8 cellular contexts compared by ENCODE assay signal in genomic region chr2:218387369-218388194, GRCh38. TPM values are rescaled to one million over a fixed set of nuclear protein-coding genes. Genes with fewer than 3 reads are reported as not detected.
A peak's percentile ranks its signal among the peaks of the same experiment; 100 is the strongest.
DNase-seq lines count a peak whose midpoint lies in the region; ATAC-seq and TF ChIP-seq lines count a peak whose summit lies in the region.

No MANE protein-coding gene starts in this region.

- H3K4me1 ChIP-seq in parathyroid adenoma: no peaks in the 10 kb centered on the region

- TF ChIP-seq CTCF in AG04449 (IDR thresholded peaks at IDR 0.05; ENCODE audit: insufficient read depth, low read length, missing control alignments): no peak
- no peak for TF ChIP-seq CTCF in WTC11 (IDR thresholded peaks at IDR 0.05)
- TF ChIP-seq CTCF in parathyroid adenoma (IDR thresholded peaks at IDR 0.05): no peak

- H3K36me3 ChIP-seq in parathyroid adenoma (ENCODE audit: control insufficient read depth, insufficient read depth, low read length): no peaks in the 10 kb centered on the region

- H3K27ac Mint-ChIP-seq in WTC11: peak overlapping the region; percentile 72

- POLR2A ChIA-PET in AG04449 (lab: Yijun Ruan, JAX): no interaction called here
- POLR2A ChIA-PET in WTC11 (lab: Charles Lee): interaction anchor here (1.0 to 1.2 kb wide), 2 partner anchors 20 to 80 kb away, joined by 3 read pairs; no protein-coding TSS in a partner anchor

- peak overlapping the region; percentile 36 for H2AFZ ChIP-seq in parathyroid adenoma

- H3K27me3 ChIP-seq in parathyroid adenoma (ENCODE audit: control insufficient read depth, insufficient read depth, low read length): no peaks in the 10 kb centered on the region

- no peak overlapping the region for H3K27ac ChIP-seq in parathyroid adenoma

- CTCF ChIA-PET in AG04449 (lab: Yijun Ruan, JAX): interaction anchor here (0.7 to 1.9 kb wide), 4 partner anchors 10 to 380 kb away, joined by 3 to 4 read pairs (median 4); partner anchors contain the start of genes CATIP and TMBIM1
- CTCF ChIA-PET in WTC11 (lab: Charles Lee): interaction anchor here (0.9 to 2.7 kb wide), 5 partner anchors 8 to 95 kb away, joined by 3 to 13 read pairs (median 4); partner anchors contain the start of genes CATIP and TMBIM1

- H3K4me1 Mint-ChIP-seq in WTC11: peaks cover 10% of the 10 kb centered on the region

- H3K4me3 Mint-ChIP-seq in WTC11: peak overlapping the region; percentile 77

- no peak overlapping the region for H3K9ac ChIP-seq in parathyroid adenoma

- H3K27me3 Mint-ChIP-seq in WTC11 (ENCODE audit: low read depth): peaks cover 29% of the 10 kb centered on the region

- peak overlapping the region; percentile 39 for H3K4me3 ChIP-seq in AG04449 (ENCODE audit: low read depth, low read length)
- H3K4me3 ChIP-seq in parathyroid adenoma (ENCODE audit: low read depth, low read length): no peak overlapping the region

- DNase-seq in AG04449 (ENCODE audit: low read depth, low spot score) (no peak), HuH-7.5 (ENCODE audit: low spot score) (peak; percentile 47), WTC11 (ENCODE audit: low spot score) (peak; percentile 83), germinal center (ENCODE audit: low spot score) (peak; percentile 51)

- H3K4me2 ChIP-seq in parathyroid adenoma (ENCODE audit: low read length): no peak overlapping the region

- H3K36me3 Mint-ChIP-seq in WTC11: no peaks in the 10 kb centered on the region

- H3K79me2 ChIP-seq in parathyroid adenoma: no peaks in the 10 kb centered on the region

- H3K9me3 ChIP-seq in parathyroid adenoma (ENCODE audit: control insufficient read depth, low read length): no peaks in the 10 kb centered on the region

- ATAC-seq in WTC11 (peak; percentile 93), HG03342 (IDR thresholded peaks at IDR 0.05; ENCODE audit: unreplicated experiment) (no peak), HG03196 (IDR thresholded peaks at IDR 0.05; ENCODE audit: unreplicated experiment) (no peak), GM21390 (IDR thresholded peaks at IDR 0.05; ENCODE audit: unreplicated experiment) (no peak)

- no peaks in the 10 kb centered on the region for H3K9me3 Mint-ChIP-seq in WTC11

TF ChIP-seq in WTC11, 78 proteins besides CTCF, POLR2A, EP300 and RAD21 (continues in another document):
- TF ChIP-seq ESRRA (CRISPR knock-in tag; IDR thresholded peaks at IDR 0.05; ENCODE audit: borderline replicate concordance): no peak
- TF ChIP-seq TCF7 (CRISPR knock-in tag; IDR thresholded peaks at IDR 0.05; ENCODE audit: low read depth): no peak
- peak; percentile 80 for TF ChIP-seq ZBTB21 (CRISPR knock-in tag; IDR thresholded peaks at IDR 0.05; ENCODE audit: borderline replicate concordance)
- no peak; the same call in 1 of the 2 replicates for TF ChIP-seq IRF1 (CRISPR knock-in tag; IDR thresholded peaks at IDR 0.05)
- 0 out of 2 replicates have a peak, but pooled peaks have one; percentile 61 for TF ChIP-seq SMAD3 (CRISPR knock-in tag; IDR thresholded peaks at IDR 0.05; ENCODE audit: borderline replicate concordance)
- no peak for TF ChIP-seq ZNF396 (CRISPR knock-in tag; IDR thresholded peaks at IDR 0.05; ENCODE audit: borderline replicate concordance)
- TF ChIP-seq STAT6 (CRISPR knock-in tag; conservative IDR thresholded peaks at IDR 0.05; ENCODE audit: low read depth): no peak
- TF ChIP-seq ELF4 (CRISPR knock-in tag; IDR thresholded peaks at IDR 0.05; ENCODE audit: low read depth): no peak
- TF ChIP-seq ZNF425 (CRISPR knock-in tag; conservative IDR thresholded peaks at IDR 0.05): no peak
- no peak for TF ChIP-seq FOXP1 (CRISPR knock-in tag; IDR thresholded peaks at IDR 0.05; ENCODE audit: borderline replicate concordance)
- TF ChIP-seq ZNF263 (CRISPR knock-in tag; IDR thresholded peaks at IDR 0.05; ENCODE audit: low read depth): no peak
- TF ChIP-seq NR1H2 (CRISPR knock-in tag; IDR thresholded peaks at IDR 0.05): no peak
- TF ChIP-seq SP1 (CRISPR knock-in tag; conservative IDR thresholded peaks at IDR 0.05): peak; percentile 83
- TF ChIP-seq MAX (CRISPR knock-in tag; IDR thresholded peaks at IDR 0.05): peak; percentile 80
- no peak for TF ChIP-seq ZNF219 (CRISPR knock-in tag; IDR thresholded peaks at IDR 0.05; ENCODE audit: borderline replicate concordance)
- TF ChIP-seq USF2 (CRISPR knock-in tag; IDR thresholded peaks at IDR 0.05): peak; percentile 57
- 0 out of 2 replicates have a peak, but pooled peaks have one; percentile 44 for TF ChIP-seq FOXK1 (CRISPR knock-in tag; IDR thresholded peaks at IDR 0.05)
- TF ChIP-seq SMAD4 (CRISPR knock-in tag; IDR thresholded peaks at IDR 0.05): 0 out of 2 replicates have a peak, but pooled peaks have one; percentile 26
- peak; percentile 65; the same call in 1 of the 2 replicates for TF ChIP-seq USF1 (CRISPR knock-in tag; IDR thresholded peaks at IDR 0.05)
- TF ChIP-seq MYBL2 (CRISPR knock-in tag; IDR thresholded peaks at IDR 0.05): no peak; the same call in 1 of the 2 replicates
- no peak for TF ChIP-seq E2F5 (CRISPR knock-in tag; IDR thresholded peaks at IDR 0.05)
- no peak for TF ChIP-seq NR3C1 (CRISPR knock-in tag; conservative IDR thresholded peaks at IDR 0.05; ENCODE audit: low read depth)

RNA-seq across cellular contexts. Expression of gene SLC11A1, which starts 5.5 kb away (rescaled TPM):
- 0.25 to 0.55 TPM (median 0.31 TPM) in 3 replicates for total RNA-seq in WTC11 (2021)

RNA-seq across cellular contexts. Expression of gene CTDSP1, which starts 12.1 kb away (rescaled TPM):
- 25.4 to 27.9 TPM (median 27.4 TPM) in 3 replicates for total RNA-seq in WTC11 (2021)

RNA-seq across cellular contexts. Expression of gene CATIP, which starts 30.9 kb away (rescaled TPM):
- total RNA-seq in WTC11 (2021): 0.25 to 0.26 TPM in 2 of 3 replicates, not detected in the other

RNA-seq across cellular contexts. Expression of gene VIL1, which starts 31.3 kb away (rescaled TPM):
- 2.9 to 3.8 TPM (median 3.0 TPM) in 3 replicates for total RNA-seq in WTC11 (2021)
